Comparison of ENCODE assay signal across 8 cellular contexts in genomic region chr2:85886585-85886984, GRCh38. TPM values are rescaled to one million over a fixed set of nuclear protein-coding genes. Genes with fewer than 3 reads are reported as not detected.
DNase-seq lines count a peak whose midpoint lies in the region; ATAC-seq and TF ChIP-seq lines count a peak whose summit lies in the region.

No MANE protein-coding gene starts in this region.

- TF ChIP-seq CTCF in HEK293 (tag by site-specific recombination; IDR thresholded peaks at IDR 0.05) (no peak), choroid plexus epithelial cell (conservative IDR thresholded peaks at IDR 0.05; ENCODE audit: low read depth, low read length) (no peak), GM10248 (IDR thresholded peaks at IDR 0.05; ENCODE audit: control extremely low read depth, extremely low read depth, low read depth, missing control alignments) (no peak), GM13976 (IDR thresholded peaks at IDR 0.05; ENCODE audit: borderline replicate concordance, control extremely low read depth, extremely low read depth, insufficient read depth, missing control alignments) (no peak)

- H3K9me3 ChIP-seq in HEK293 (ENCODE audit: control insufficient read depth, insufficient read depth, low read depth, low read length) (no peaks in the 10 kb centered on the region), muscle layer of colon (ENCODE audit: low read length) (no peaks in the 10 kb centered on the region)

- in situ Hi-C loops in GM13976 (cut with MboI; ENCODE audit: low sequenced_read_pairs, unreplicated experiment), result loop anchor here (5.0 kb wide), 1 partner anchor 59 kb away; no protein-coding TSS in a partner anchor

- H3K36me3 Mint-ChIP-seq in activated CD4-positive, alpha-beta T cell treated with anti-CD3 and anti-CD28 coated beads for 36 hours (ENCODE audit: low read depth), result peaks cover 12% of the 10 kb centered on the region
- H3K36me3 Mint-ChIP-seq in stimulated activated memory B cell treated with anti-CD40 and anti-IgM and Interleukin-4, amounts not matched to agents 10 μg/mL and 1 μg/mL and 100 μg/mL, for 72 hours, result peaks cover 32% of the 10 kb centered on the region

- peaks cover 5% of the 10 kb centered on the region for H3K9me3 Mint-ChIP-seq in activated CD4-positive, alpha-beta T cell treated with anti-CD3 and anti-CD28 coated beads for 36 hours (ENCODE audit: low read depth)
- H3K9me3 Mint-ChIP-seq in stimulated activated memory B cell treated with anti-CD40 and anti-IgM and Interleukin-4, amounts not matched to agents 10 μg/mL and 1 μg/mL and 100 μg/mL, for 72 hours, result peaks cover 2% of the 10 kb centered on the region

- DNase-seq in activated CD4-positive, alpha-beta T cell treated with anti-CD3 and anti-CD28 coated beads for 36 hours, result peak; percentile 83
- peak; percentile 68 for DNase-seq in choroid plexus epithelial cell (ENCODE audit: low read depth)
- DNase-seq in GM10248 (ENCODE audit: extremely low spot score), result no peak
- no peak for DNase-seq in GM13976 (ENCODE audit: low spot score)

- peak overlapping the region; percentile 52 for H3K9ac ChIP-seq in muscle layer of colon (ENCODE audit: low read length)

- no peaks in the 10 kb centered on the region for H3K36me3 ChIP-seq in HEK293 (ENCODE audit: control insufficient read depth in 2 of 2, insufficient read depth in 1 of 2, low read length in 2 of 2)
- H3K36me3 ChIP-seq in muscle layer of colon (ENCODE audit: insufficient read depth, low read length), result no peaks in the 10 kb centered on the region

- no peak overlapping the region for H3K4me3 ChIP-seq in HEK293 (ENCODE audit: low read depth, low read length)
- H3K4me3 ChIP-seq in choroid plexus epithelial cell (ENCODE audit: low read depth, low read length), result peak overlapping the region; percentile 71
- peak overlapping the region; percentile 1 to 76 for H3K4me3 ChIP-seq in muscle layer of colon (ENCODE audit: low read depth in 1 of 2, low read length in 2 of 2)

- intact Hi-C loops in activated CD4-positive, alpha-beta T cell treated with anti-CD3 and anti-CD28 coated beads for 36 hours (cut with DNase I, micrococcal nuclease), result loop anchor here (1.0 to 10.0 kb wide), 6 partner anchors 21 to 556 kb away; partner anchors contain the start of genes C2orf68 (in 1 of the 2), IMMT (in 1 of the 2), KDM3A (in 1 of the 2) and MRPL35 (in 1 of the 2)

- peak overlapping the region; percentile 72 for H3K4me3 Mint-ChIP-seq in activated CD4-positive, alpha-beta T cell treated with anti-CD3 and anti-CD28 coated beads for 36 hours
- H3K4me3 Mint-ChIP-seq in stimulated activated memory B cell treated with anti-CD40 and anti-IgM and Interleukin-4, amounts not matched to agents 10 μg/mL and 1 μg/mL and 100 μg/mL, for 72 hours, result peak overlapping the region; percentile 91

- H3K4me1 Mint-ChIP-seq in activated CD4-positive, alpha-beta T cell treated with anti-CD3 and anti-CD28 coated beads for 36 hours, result peaks cover 46% of the 10 kb centered on the region
- peaks cover 73% of the 10 kb centered on the region for H3K4me1 Mint-ChIP-seq in stimulated activated memory B cell treated with anti-CD40 and anti-IgM and Interleukin-4, amounts not matched to agents 10 μg/mL and 1 μg/mL and 100 μg/mL, for 72 hours

- ATAC-seq in activated CD4-positive, alpha-beta T cell treated with anti-CD3 and anti-CD28 coated beads for 36 hours, result peak; percentile 55
- ATAC-seq in stimulated activated memory B cell treated with anti-CD40 and anti-IgM and Interleukin-4, amounts not matched to agents 10 μg/mL and 1 μg/mL and 100 μg/mL, for 72 hours, result no peak
- no peak for ATAC-seq in HG02885 (IDR thresholded peaks at IDR 0.05; ENCODE audit: poor library complexity, unreplicated experiment)

- H3K27ac ChIP-seq in HEK293 (ENCODE audit: extremely low read depth, low read depth, low read length), result no peak overlapping the region
- peak overlapping the region; percentile 57 for H3K27ac ChIP-seq in muscle layer of colon (ENCODE audit: low read depth, low read length)

- POLR2A ChIA-PET in HEK293 (lab: Yijun Ruan, JAX) (interaction anchor here (0.6 to 0.8 kb wide), 2 partner anchors 16 to 144 kb away, joined by 3 to 6 read pairs; no protein-coding TSS in a partner anchor), GM10248 (lab: Yijun Ruan, JAX) (interaction anchor here (0.9 kb wide), 1 partner anchor 291 kb away, joined by 4 read pairs; the partner anchor contains the start of gene RNF181)
- POLR2A ChIA-PET in activated CD4-positive, alpha-beta T cell treated with anti-CD3 and anti-CD28 coated beads for 36 hours (lab: Charles Lee), result interaction anchor here (0.7 kb wide), 1 partner anchor 215 kb away, joined by 3 read pairs; no protein-coding TSS in a partner anchor

- peaks cover 10% of the 10 kb centered on the region; the same call in 1 of the 2 replicates for H3K4me1 ChIP-seq in HEK293 (ENCODE audit: control insufficient read depth, insufficient read depth, low read length)
- peaks cover 43% of the 10 kb centered on the region for H3K4me1 ChIP-seq in muscle layer of colon (ENCODE audit: insufficient read depth, low read length)

- no peaks in the 10 kb centered on the region for H3K27me3 Mint-ChIP-seq in activated CD4-positive, alpha-beta T cell treated with anti-CD3 and anti-CD28 coated beads for 36 hours
- H3K27me3 Mint-ChIP-seq in stimulated activated memory B cell treated with anti-CD40 and anti-IgM and Interleukin-4, amounts not matched to agents 10 μg/mL and 1 μg/mL and 100 μg/mL, for 72 hours, result no peaks in the 10 kb centered on the region

- H3K27me3 ChIP-seq in muscle layer of colon (ENCODE audit: control insufficient read depth in 1 of 2, insufficient read depth in 2 of 2, low read length in 2 of 2), result no peaks in the 10 kb centered on the region

- CTCF ChIA-PET in HEK293 (lab: Yijun Ruan, JAX) (interaction anchor here (0.6 to 4.3 kb wide), 9 partner anchors 15 to 199 kb away, joined by 3 to 20 read pairs (median 4); no protein-coding TSS in a partner anchor), GM10248 (lab: Yijun Ruan, JAX) (interaction anchor here (0.7 to 10.3 kb wide), 8 partner anchors 8 to 192 kb away, joined by 3 to 111 read pairs (median 18); no protein-coding TSS in a partner anchor)
- CTCF ChIA-PET in activated CD4-positive, alpha-beta T cell treated with anti-CD3 and anti-CD28 coated beads for 36 hours (lab: Charles Lee), result interaction anchor here (0.7 to 6.3 kb wide), 13 partner anchors 14 to 445 kb away, joined by 3 to 71 read pairs (median 4); no protein-coding TSS in a partner anchor

- no peak overlapping the region for H3K27ac Mint-ChIP-seq in activated CD4-positive, alpha-beta T cell treated with anti-CD3 and anti-CD28 coated beads for 36 hours
- peak overlapping the region; percentile 99 for H3K27ac Mint-ChIP-seq in stimulated activated memory B cell treated with anti-CD40 and anti-IgM and Interleukin-4, amounts not matched to agents 10 μg/mL and 1 μg/mL and 100 μg/mL, for 72 hours

TF ChIP-seq in HEK293, 187 proteins besides CTCF, POLR2A, EP300 and RAD21 (continues in another document):
- TF ChIP-seq ZSCAN23 (tag by site-specific recombination; IDR thresholded peaks at IDR 0.05), result no peak
- TF ChIP-seq SCRT1 (tag by site-specific recombination; IDR thresholded peaks at IDR 0.05; ENCODE audit: borderline replicate concordance), result no peak
- no peak for TF ChIP-seq ZNF558 (tag by site-specific recombination; IDR thresholded peaks at IDR 0.05)
- TF ChIP-seq ZNF18 (tag by site-specific recombination; IDR thresholded peaks at IDR 0.05), result no peak
- TF ChIP-seq ZNF175 (tag by site-specific recombination; IDR thresholded peaks at IDR 0.05), result no peak
- no peak for TF ChIP-seq ZBTB49 (tag by site-specific recombination; IDR thresholded peaks at IDR 0.05; ENCODE audit: low read depth)
- no peak for TF ChIP-seq ZNF362 (tag by site-specific recombination; IDR thresholded peaks at IDR 0.05)
- no peak for TF ChIP-seq ZNF221 (tag by site-specific recombination; IDR thresholded peaks at IDR 0.05; ENCODE audit: borderline replicate concordance)
- TF ChIP-seq EGR2 (tag by site-specific recombination; IDR thresholded peaks at IDR 0.05; ENCODE audit: low read depth), result peak; percentile 90
- no peak for TF ChIP-seq ZNF114 (tag by site-specific recombination; IDR thresholded peaks at IDR 0.05)

RNA-seq across cellular contexts. Expression of gene ST3GAL5, which starts 2.2 kb away (rescaled TPM):
- total RNA-seq in activated CD4-positive, alpha-beta T cell treated with anti-CD3 and anti-CD28 coated beads for 36 hours, result 1 to 10 TPM; 6.2 to 7.3 TPM

Comparison
In these comparisons a context has a peak if more than half of its experiments do, and no peak if none do; other contexts are left out.
1. DNase-seq: peak in activated CD4-positive, alpha-beta T cell treated with anti-CD3 and anti-CD28 coated beads for 36 hours (single experiment) and choroid plexus epithelial cell (single experiment); none in GM10248 (single experiment) and GM13976 (single experiment).